Comparison of ENCODE assay signal across 1 cellular context in the genomic region with DNA sequence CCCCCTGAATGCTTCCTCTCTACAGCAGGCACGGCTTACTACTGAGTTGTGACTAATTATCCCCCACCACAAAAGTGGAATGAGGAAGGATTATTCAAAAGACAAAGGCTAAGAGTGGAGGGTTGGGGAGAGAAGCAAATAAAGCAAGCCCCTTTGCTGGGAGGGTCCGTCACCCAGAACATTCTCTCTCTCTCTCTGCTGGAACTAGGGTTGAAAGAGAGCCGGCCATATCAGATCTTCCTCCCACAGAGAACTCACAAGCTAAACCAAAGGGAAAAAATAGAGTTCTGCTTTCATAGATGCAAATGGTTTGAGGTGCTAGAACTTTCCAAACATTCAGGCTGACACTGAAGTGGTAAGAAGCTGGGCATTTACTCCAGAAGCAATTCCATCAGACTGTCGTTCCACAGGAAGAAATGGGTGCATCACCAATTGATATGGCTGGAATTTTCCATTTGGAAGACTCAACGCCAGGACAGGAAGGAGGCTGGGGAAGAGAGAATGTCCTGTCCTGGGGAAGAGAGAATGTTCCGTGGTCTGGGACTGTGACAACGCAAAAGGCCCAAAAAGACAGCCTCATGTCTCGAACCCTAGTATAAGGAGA.
A peak's percentile ranks its signal among the peaks of the same experiment; 100 is the strongest.
TF ChIP-seq lines count a peak whose summit lies in the region.

No MANE protein-coding gene starts in this region.

TF ChIP-seq in HepG2, 621 proteins besides CTCF, POLR2A, EP300 and RAD21 (continued from another document and continues in another):
- TF ChIP-seq, protein P1, sequence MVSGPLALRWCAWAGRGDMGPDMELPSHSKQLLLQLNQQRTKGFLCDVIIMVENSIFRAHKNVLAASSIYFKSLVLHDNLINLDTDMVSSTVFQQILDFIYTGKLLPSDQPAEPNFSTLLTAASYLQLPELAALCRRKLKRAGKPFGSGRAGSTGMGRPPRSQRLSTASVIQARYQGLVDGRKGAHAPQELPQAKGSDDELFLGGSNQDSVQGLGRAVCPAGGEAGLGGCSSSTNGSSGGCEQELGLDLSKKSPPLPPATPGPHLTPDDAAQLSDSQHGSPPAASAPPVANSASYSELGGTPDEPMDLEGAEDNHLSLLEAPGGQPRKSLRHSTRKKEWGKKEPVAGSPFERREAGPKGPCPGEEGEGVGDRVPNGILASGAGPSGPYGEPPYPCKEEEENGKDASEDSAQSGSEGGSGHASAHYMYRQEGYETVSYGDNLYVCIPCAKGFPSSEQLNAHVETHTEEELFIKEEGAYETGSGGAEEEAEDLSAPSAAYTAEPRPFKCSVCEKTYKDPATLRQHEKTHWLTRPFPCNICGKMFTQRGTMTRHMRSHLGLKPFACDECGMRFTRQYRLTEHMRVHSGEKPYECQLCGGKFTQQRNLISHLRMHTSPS (CRISPR knock-in tag; IDR thresholded peaks at IDR 0.05; ENCODE audit: low read depth): 0 out of 2 replicates have a peak, but pooled peaks have one; percentile 20
- TF ChIP-seq ZSCAN9 (CRISPR knock-in tag; IDR thresholded peaks at IDR 0.05; ENCODE audit: borderline replicate concordance) (no peak), POLR2G (IDR thresholded peaks at IDR 0.05; ENCODE audit: low read depth, low read length) (no peak), SUZ12 (IDR thresholded peaks at IDR 0.05; ENCODE audit: low read depth, low read length) (no peak), LCORL (IDR thresholded peaks at IDR 0.05) (no peak), LCORL (CRISPR knock-in tag; IDR thresholded peaks at IDR 0.05) (peak; percentile 30; the same call in 1 of the 2 replicates), SMAD9 (CRISPR knock-in tag; IDR thresholded peaks at IDR 0.05) (no peak), ZNF644 (CRISPR knock-in tag; IDR thresholded peaks at IDR 0.05; ENCODE audit: low read depth) (0 out of 2 replicates have a peak, but pooled peaks have one; percentile 4), ZNF256 (CRISPR knock-in tag; conservative IDR thresholded peaks at IDR 0.05) (no peak), ZNF296 (CRISPR knock-in tag; conservative IDR thresholded peaks at IDR 0.05) (no peak), ZNF773 (CRISPR knock-in tag; IDR thresholded peaks at IDR 0.05; ENCODE audit: borderline replicate concordance) (no peak), MYNN (CRISPR knock-in tag; IDR thresholded peaks at IDR 0.05; ENCODE audit: low read depth) (no peak), ZMYM4 (CRISPR knock-in tag; IDR thresholded peaks at IDR 0.05) (no peak), ZNF569 (CRISPR knock-in tag; IDR thresholded peaks at IDR 0.05; ENCODE audit: borderline replicate concordance) (no peak), MXD4 (CRISPR knock-in tag; IDR thresholded peaks at IDR 0.05) (0 out of 2 replicates have a peak, but pooled peaks have one; percentile 8), TCF12 (IDR thresholded peaks at IDR 0.05) (no peak), TCF12 (CRISPR knock-in tag; IDR thresholded peaks at IDR 0.05) (no peak), ZNF441 (CRISPR knock-in tag; IDR thresholded peaks at IDR 0.05; ENCODE audit: borderline replicate concordance) (0 out of 2 replicates have a peak, but pooled peaks have one; percentile 45), REL (CRISPR knock-in tag; conservative IDR thresholded peaks at IDR 0.05) (no peak), POLR2AphosphoS2 (IDR thresholded peaks at IDR 0.05; ENCODE audit: low read depth, low read length) (no peak), ZNF781 (CRISPR knock-in tag; IDR thresholded peaks at IDR 0.05; ENCODE audit: borderline replicate concordance, not compliant biosample characterization) (no peak), ZBTB7B (CRISPR knock-in tag; IDR thresholded peaks at IDR 0.05) (0 out of 2 replicates have a peak, but pooled peaks have one; percentile 20), KDM5B (CRISPR knock-in tag; IDR thresholded peaks at IDR 0.05; ENCODE audit: borderline replicate concordance) (no peak), TAF15 (IDR thresholded peaks at IDR 0.05; ENCODE audit: low read depth, low read length, poor library complexity, severe bottlenecking) (no peak), MEF2D (CRISPR knock-in tag; IDR thresholded peaks at IDR 0.05) (no peak), ZNF264 (CRISPR knock-in tag; IDR thresholded peaks at IDR 0.05) (no peak), ZNF556 (CRISPR knock-in tag; IDR thresholded peaks at IDR 0.05; ENCODE audit: borderline replicate concordance) (no peak), GFI1 (CRISPR knock-in tag; IDR thresholded peaks at IDR 0.05; ENCODE audit: borderline replicate concordance) (no peak), THAP11 (CRISPR knock-in tag; IDR thresholded peaks at IDR 0.05) (0 out of 2 replicates have a peak, but pooled peaks have one; percentile 20), ZNF329 (CRISPR knock-in tag; IDR thresholded peaks at IDR 0.05; ENCODE audit: low read depth) (no peak)
- TF ChIP-seq, protein P2, sequence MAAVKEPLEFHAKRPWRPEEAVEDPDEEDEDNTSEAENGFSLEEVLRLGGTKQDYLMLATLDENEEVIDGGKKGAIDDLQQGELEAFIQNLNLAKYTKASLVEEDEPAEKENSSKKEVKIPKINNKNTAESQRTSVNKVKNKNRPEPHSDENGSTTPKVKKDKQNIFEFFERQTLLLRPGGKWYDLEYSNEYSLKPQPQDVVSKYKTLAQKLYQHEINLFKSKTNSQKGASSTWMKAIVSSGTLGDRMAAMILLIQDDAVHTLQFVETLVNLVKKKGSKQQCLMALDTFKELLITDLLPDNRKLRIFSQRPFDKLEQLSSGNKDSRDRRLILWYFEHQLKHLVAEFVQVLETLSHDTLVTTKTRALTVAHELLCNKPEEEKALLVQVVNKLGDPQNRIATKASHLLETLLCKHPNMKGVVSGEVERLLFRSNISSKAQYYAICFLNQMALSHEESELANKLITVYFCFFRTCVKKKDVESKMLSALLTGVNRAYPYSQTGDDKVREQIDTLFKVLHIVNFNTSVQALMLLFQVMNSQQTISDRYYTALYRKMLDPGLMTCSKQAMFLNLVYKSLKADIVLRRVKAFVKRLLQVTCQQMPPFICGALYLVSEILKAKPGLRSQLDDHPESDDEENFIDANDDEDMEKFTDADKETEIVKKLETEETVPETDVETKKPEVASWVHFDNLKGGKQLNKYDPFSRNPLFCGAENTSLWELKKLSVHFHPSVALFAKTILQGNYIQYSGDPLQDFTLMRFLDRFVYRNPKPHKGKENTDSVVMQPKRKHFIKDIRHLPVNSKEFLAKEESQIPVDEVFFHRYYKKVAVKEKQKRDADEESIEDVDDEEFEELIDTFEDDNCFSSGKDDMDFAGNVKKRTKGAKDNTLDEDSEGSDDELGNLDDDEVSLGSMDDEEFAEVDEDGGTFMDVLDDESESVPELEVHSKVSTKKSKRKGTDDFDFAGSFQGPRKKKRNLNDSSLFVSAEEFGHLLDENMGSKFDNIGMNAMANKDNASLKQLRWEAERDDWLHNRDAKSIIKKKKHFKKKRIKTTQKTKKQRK (IDR thresholded peaks at IDR 0.05; ENCODE audit: low read length): no peak
- TF ChIP-seq, protein P3, sequence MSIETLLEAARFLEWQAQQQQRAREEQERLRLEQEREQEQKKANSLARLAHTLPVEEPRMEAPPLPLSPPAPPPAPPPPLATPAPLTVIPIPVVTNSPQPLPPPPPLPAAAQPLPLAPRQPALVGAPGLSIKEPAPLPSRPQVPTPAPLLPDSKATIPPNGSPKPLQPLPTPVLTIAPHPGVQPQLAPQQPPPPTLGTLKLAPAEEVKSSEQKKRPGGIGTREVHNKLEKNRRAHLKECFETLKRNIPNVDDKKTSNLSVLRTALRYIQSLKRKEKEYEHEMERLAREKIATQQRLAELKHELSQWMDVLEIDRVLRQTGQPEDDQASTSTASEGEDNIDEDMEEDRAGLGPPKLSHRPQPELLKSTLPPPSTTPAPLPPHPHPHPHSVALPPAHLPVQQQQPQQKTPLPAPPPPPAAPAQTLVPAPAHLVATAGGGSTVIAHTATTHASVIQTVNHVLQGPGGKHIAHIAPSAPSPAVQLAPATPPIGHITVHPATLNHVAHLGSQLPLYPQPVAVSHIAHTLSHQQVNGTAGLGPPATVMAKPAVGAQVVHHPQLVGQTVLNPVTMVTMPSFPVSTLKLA (IDR thresholded peaks at IDR 0.05): no peak
- TF ChIP-seq, protein P4, sequence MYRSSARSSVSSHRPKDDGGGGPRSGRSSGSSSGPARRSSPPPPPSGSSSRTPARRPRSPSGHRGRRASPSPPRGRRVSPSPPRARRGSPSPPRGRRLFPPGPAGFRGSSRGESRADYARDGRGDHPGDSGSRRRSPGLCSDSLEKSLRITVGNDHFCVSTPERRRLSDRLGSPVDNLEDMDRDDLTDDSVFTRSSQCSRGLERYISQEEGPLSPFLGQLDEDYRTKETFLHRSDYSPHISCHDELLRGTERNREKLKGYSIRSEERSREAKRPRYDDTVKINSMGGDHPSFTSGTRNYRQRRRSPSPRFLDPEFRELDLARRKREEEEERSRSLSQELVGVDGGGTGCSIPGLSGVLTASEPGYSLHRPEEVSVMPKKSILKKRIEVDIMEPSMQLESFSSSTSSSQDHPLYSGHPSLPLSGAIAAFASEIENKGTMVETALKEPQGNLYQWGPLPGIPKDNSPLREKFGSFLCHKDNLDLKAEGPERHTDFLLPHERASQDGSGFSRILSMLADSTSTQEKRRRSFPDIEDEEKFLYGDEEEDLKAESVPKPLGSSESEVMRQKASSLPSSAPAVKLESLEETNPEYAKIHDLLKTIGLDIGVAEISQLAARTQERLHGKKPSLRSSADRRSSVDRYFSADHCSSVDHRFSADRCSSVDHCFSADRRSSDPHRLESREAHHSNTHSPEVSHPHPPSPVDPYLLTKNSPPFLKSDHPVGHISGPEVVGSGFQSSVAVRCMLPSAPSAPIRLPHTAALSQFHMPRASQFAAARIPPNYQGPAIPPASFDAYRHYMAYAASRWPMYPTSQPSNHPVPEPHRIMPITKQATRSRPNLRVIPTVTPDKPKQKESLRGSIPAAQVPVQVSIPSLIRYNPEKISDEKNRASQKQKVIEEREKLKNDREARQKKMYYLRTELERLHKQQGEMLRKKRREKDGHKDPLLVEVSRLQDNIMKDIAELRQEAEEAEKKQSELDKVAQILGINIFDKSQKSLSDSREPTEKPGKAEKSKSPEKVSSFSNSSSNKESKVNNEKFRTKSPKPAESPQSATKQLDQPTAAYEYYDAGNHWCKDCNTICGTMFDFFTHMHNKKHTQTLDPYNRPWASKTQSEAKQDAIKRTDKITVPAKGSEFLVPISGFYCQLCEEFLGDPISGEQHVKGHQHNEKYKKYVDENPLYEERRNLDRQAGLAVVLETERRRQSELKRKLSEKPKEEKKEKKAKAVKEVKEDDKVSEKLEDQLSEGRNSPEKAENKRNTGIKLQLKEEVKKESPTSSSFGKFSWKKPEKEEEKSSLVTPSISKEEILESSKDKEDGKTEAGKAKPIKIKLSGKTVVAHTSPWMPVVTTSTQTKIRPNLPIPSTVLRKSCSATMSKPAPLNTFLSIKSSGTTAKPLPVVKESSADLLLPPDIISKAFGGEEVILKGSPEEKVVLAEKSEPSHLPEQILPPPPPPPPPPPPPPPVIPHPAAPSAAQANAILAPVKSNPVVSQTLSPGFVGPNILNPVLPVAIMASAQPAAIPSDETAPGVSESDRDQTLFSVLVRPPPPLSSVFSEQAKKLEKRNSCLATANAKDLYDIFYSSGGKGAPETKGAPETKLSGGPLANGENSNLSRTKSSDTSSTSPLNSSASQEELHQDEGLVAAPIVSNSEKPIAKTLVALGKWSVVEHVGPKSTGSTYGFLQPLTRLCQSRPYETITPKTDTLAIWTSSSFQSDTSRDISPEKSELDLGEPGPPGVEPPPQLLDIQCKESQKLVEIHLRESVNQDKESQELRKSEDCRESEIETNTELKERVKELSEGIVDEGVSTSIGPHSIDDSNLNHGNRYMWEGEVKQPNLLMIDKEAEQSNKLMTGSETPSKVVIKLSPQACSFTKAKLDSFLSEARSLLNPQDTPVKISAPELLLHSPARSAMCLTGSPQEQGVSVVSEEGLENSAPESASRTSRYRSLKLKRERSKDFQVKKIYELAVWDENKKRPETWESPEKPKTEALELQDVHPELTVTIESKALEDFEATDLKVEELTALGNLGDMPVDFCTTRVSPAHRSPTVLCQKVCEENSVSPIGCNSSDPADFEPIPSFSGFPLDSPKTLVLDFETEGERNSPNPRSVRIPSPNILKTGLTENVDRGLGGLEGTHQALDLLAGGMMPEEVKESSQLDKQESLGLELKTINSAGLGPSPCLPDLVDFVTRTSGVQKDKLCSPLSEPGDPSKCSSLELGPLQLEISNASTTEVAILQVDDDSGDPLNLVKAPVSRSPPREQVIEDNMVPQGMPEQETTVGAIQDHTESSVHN (CRISPR knock-in tag; IDR thresholded peaks at IDR 0.05): no peak
- TF ChIP-seq, protein P5, sequence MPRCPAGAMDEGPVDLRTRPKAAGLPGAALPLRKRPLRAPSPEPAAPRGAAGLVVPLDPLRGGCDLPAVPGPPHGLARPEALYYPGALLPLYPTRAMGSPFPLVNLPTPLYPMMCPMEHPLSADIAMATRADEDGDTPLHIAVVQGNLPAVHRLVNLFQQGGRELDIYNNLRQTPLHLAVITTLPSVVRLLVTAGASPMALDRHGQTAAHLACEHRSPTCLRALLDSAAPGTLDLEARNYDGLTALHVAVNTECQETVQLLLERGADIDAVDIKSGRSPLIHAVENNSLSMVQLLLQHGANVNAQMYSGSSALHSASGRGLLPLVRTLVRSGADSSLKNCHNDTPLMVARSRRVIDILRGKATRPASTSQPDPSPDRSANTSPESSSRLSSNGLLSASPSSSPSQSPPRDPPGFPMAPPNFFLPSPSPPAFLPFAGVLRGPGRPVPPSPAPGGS (CRISPR knock-in tag; IDR thresholded peaks at IDR 0.05): no peak
- TF ChIP-seq, protein P6, sequence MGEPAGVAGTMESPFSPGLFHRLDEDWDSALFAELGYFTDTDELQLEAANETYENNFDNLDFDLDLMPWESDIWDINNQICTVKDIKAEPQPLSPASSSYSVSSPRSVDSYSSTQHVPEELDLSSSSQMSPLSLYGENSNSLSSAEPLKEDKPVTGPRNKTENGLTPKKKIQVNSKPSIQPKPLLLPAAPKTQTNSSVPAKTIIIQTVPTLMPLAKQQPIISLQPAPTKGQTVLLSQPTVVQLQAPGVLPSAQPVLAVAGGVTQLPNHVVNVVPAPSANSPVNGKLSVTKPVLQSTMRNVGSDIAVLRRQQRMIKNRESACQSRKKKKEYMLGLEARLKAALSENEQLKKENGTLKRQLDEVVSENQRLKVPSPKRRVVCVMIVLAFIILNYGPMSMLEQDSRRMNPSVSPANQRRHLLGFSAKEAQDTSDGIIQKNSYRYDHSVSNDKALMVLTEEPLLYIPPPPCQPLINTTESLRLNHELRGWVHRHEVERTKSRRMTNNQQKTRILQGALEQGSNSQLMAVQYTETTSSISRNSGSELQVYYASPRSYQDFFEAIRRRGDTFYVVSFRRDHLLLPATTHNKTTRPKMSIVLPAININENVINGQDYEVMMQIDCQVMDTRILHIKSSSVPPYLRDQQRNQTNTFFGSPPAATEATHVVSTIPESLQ (CRISPR knock-in tag; conservative IDR thresholded peaks at IDR 0.05): no peak
- TF ChIP-seq, protein P7, sequence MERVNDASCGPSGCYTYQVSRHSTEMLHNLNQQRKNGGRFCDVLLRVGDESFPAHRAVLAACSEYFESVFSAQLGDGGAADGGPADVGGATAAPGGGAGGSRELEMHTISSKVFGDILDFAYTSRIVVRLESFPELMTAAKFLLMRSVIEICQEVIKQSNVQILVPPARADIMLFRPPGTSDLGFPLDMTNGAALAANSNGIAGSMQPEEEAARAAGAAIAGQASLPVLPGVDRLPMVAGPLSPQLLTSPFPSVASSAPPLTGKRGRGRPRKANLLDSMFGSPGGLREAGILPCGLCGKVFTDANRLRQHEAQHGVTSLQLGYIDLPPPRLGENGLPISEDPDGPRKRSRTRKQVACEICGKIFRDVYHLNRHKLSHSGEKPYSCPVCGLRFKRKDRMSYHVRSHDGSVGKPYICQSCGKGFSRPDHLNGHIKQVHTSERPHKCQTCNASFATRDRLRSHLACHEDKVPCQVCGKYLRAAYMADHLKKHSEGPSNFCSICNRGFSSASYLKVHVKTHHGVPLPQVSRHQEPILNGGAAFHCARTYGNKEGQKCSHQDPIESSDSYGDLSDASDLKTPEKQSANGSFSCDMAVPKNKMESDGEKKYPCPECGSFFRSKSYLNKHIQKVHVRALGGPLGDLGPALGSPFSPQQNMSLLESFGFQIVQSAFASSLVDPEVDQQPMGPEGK (CRISPR knock-in tag; IDR thresholded peaks at IDR 0.05): no peak
